ENCODE assay signal across 1 cellular context in the genomic region with DNA sequence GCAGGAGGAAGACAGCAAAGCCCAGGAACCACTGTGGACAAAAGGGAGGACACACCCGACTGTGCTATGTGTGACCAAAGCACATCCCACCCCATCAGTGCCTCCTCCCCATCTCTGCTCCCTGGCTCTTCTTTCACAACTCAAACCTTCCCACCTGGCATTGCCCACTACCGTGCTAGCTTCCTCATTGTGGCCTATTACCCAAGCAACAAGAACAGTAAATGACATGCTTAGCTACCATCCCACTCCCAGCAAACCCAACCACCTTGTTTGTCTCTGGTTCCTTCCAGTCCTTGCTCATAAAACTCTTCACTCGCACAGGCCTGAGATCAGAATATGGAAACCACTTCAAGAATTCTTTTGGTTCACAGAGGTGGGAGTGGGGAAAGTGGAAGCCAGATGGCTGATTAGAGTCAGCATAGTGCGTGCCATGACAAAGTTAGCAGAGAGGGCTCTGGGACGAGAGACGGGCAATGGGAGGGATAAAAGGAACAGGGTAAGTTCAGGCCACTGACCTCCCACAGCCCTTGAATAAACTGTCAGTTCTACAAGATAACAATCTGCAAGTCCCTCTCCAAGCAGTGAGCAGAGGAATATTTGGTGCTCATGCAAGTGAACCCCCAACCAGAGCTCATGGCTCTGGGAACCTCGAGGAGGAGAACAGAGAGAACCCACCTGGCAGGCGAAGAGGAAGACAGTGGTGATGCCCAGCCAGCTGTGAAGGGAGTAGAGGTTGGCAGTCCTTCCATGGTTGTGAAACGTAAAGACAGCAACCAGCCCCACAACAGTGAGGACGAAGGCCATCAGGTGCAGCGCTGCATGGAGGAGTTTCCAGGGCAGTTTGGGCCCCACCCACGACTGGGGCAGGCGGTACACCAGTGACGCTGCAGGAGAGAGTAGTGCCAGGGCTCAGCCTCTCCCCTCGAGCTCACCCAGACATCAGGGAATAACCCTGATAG.
TF ChIP-seq lines count a peak whose summit lies in the region.

No MANE protein-coding gene starts in this region.

TF ChIP-seq in GM12878, 131 proteins besides CTCF, POLR2A, EP300 and RAD21:
- TF ChIP-seq SMAD5 (IDR thresholded peaks at IDR 0.05; ENCODE audit: low read depth) (no peak), CEBPB (IDR thresholded peaks at IDR 0.05; ENCODE audit: borderline replicate concordance in 1 of 2, low read depth in 2 of 2, low read length in 2 of 2) (no peak), MYB (IDR thresholded peaks at IDR 0.05; ENCODE audit: borderline replicate concordance, low read depth, low read length) (no peak), SREBF2 (IDR thresholded peaks at IDR 0.05; ENCODE audit: low read length) (no peak), NBN (IDR thresholded peaks at IDR 0.05) (no peak), TAF1 (IDR thresholded peaks at IDR 0.05; ENCODE audit: borderline replicate concordance, low read depth, low read length) (no peak)
